Comparison of ENCODE assay signal across 1 cellular context in the genomic region with DNA sequence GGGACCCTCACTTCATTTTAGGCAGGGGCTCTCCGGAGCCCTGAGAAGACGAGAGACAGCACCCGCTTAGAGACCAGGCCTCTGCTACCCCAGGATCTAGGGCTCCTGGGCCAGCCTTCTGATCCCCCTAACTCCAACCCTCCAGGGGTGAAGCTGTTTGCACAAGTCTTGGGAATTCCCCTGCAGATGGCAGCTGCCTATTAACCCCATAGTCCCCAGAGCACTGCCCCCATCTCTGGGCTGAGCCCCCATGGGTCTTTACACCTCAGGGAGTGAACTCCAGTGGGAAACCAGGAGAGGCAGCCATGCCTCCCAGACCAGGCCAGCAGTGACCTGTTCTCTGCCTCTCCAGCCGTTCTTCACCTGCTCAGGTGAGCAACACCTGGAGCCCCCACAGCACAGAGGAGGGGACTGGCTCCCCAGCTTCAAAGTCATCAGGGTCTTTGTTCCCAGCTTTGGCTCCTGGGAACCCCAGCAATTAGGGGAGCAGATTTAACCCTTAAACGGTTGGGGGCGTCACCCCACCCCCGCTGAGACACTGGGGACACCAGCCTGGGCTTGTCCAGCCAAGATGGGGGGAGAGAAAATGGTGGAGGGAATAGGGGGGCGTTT.
TF ChIP-seq lines count a peak whose summit lies in the region.

No MANE protein-coding gene starts in this region.

TF ChIP-seq in HepG2, 621 proteins besides CTCF, POLR2A, EP300 and RAD21:
- TF ChIP-seq ZNF652 (CRISPR knock-in tag; IDR thresholded peaks at IDR 0.05; ENCODE audit: borderline replicate concordance, low read depth) (peak; percentile 89), RELA (CRISPR knock-in tag; IDR thresholded peaks at IDR 0.05) (peak; percentile 90; the same call in 1 of the 2 replicates)
- TF ChIP-seq, protein P1, sequence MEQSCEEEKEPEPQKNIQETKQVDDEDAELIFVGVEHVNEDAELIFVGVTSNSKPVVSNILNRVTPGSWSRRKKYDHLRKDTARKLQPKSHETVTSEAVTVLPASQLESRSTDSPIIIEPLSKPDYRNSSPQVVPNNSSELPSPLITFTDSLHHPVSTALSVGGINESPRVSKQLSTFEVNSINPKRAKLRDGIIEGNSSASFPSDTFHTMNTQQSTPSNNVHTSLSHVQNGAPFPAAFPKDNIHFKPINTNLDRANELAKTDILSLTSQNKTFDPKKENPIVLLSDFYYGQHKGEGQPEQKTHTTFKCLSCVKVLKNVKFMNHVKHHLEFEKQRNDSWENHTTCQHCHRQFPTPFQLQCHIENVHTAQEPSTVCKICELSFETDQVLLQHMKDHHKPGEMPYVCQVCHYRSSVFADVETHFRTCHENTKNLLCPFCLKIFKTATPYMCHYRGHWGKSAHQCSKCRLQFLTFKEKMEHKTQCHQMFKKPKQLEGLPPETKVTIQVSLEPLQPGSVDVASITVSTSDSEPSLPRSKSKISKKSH (CRISPR knock-in tag; IDR thresholded peaks at IDR 0.05; ENCODE audit: borderline replicate concordance): no peak
TF ChIP-seq in HepG2: peak in this region for 2.
